ENCODE assay signal across 11 cellular contexts in the genomic region with DNA sequence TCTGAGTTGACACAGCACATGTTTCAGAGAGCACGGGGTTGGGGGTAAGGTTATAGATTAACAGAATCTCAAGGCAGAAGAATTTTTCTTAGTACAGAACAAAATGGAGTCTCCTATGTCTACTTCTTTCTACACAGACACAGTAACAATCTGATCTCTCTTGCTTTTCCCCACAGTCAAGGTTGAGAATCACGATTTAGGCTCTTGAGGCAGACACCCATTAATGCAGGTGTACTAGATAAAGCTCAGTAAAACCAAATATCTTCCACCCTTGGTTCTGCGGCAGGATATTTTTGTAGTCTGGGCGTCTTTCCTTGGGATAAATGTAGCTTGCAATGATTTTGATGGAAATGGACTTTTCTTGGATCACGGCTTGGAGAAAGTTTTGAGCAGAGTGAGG. TPM values are rescaled to one million over a fixed set of nuclear protein-coding genes. Genes with fewer than 3 reads are reported as not detected.
DNase-seq lines count a peak whose midpoint lies in the region; ATAC-seq and TF ChIP-seq lines count a peak whose summit lies in the region.
"Not testable (repeated sequence)": the region's sequence is repeated elsewhere in the genome, so short reads cannot be mapped to it uniquely, and the experiment has no call there.
"Had no signal": no experiment of that assay in that cellular context is flagged by ENCODE, and none has a peak within 500 bp of the region (broad histone marks: within the 10 kb centered on the region; RNA-seq: fewer than 3 reads in every experiment).

No MANE protein-coding gene starts in this region.

- CTCF ChIA-PET in CD4-positive, alpha-beta T cell (lab: Charles Lee), result not testable (repeated sequence)

- not testable (repeated sequence) for H2BK12ac ChIP-seq in H9 (ENCODE audit: insufficient read length, low read depth, low read length); neuronal stem cell (ENCODE audit: low read length)

- not testable (repeated sequence) for H2BK20ac ChIP-seq in H9 (ENCODE audit: low read depth, low read length, poor library complexity, severe bottlenecking)

- not testable (repeated sequence) for H3K9ac ChIP-seq in H9 (ENCODE audit: extremely low read depth, insufficient read length, low read length); neuronal stem cell (ENCODE audit: low read depth, low read length, poor library complexity)

- no CpG with 5 or more reads among the region's 5 CpGs for WGBS in H9 (ENCODE audit: extremely low coverage, insufficient read length, low lambda C conversion rate)
- WGBS in neuronal stem cell (ENCODE audit: extremely low coverage in 2 of 2, insufficient read length in 2 of 2, insufficient replicate concordance in 1 of 2), 2 donors, result no CpG with 5 or more reads among the region's 5 CpGs

- H2BK5ac ChIP-seq in H9 (ENCODE audit: insufficient read length, low read length); neuronal stem cell (ENCODE audit: low read length): not testable (repeated sequence)

- H3K27ac Mint-ChIP-seq in CD4-positive, alpha-beta T cell, result not testable (repeated sequence)
- peak overlapping the region in 2 of 3 experiments; percentile 54 to 85; a peak in 3 of 7 replicates for H3K27ac Mint-ChIP-seq in H9

- H2AK5ac ChIP-seq in H9 (ENCODE audit: insufficient read length, low read length); neuronal stem cell (ENCODE audit: low read depth, low read length): not testable (repeated sequence)

- intact Hi-C loops in CD4-positive, alpha-beta T cell (cut with DNase I, micrococcal nuclease), result loop anchor here (5.0 to 10.0 kb wide), 3 partner anchors 37 to 361 kb away; partner anchors contain the start of genes ARRB2 (in 1 of the 2) and ZNF232 (in 1 of the 2)

- H3K27ac ChIP-seq in CD4-positive, alpha-beta T cell (ENCODE audit: low read depth, low read length); H9 (ENCODE audit: insufficient read length, low read depth, low read length); neuronal stem cell (replicated peaks; ENCODE audit: low read length): not testable (repeated sequence)
- H3K27ac ChIP-seq in WERI-Rb-1 (peak overlapping the region; percentile 65), epithelial cell of prostate (peak overlapping the region; percentile 20)

- H3T11ph ChIP-seq in H9 (ENCODE audit: low read length), result not testable (repeated sequence)

- not testable (repeated sequence) for H3K27me3 ChIP-seq in CD4-positive, alpha-beta T cell (ENCODE audit: control insufficient read depth, insufficient read depth, low read length); H9 (ENCODE audit: insufficient read depth, low read length); WERI-Rb-1 (ENCODE audit: insufficient read depth, low read depth, severe bottlenecking)
- peaks cover 0 to 11% (median 0%) of the 10 kb centered on the region in 3 experiments for H3K27me3 ChIP-seq in neuronal stem cell (ENCODE audit: control insufficient read depth in 3 of 3, insufficient read depth in 3 of 3, low read depth in 1 of 3, low read length in 3 of 3)

- not testable (repeated sequence) for TF ChIP-seq CTCF in CD4-positive, alpha-beta T cell (IDR thresholded peaks at IDR 0.05); H9 (conservative IDR thresholded peaks at IDR 0.05); WERI-Rb-1 (IDR thresholded peaks at IDR 0.05; ENCODE audit: low read depth, low read length)

- H4K5ac ChIP-seq in H9 (ENCODE audit: insufficient read length, low read depth, low read length), result not testable (repeated sequence)

- H3K4me1 Mint-ChIP-seq in CD4-positive, alpha-beta T cell (ENCODE audit: low read depth), result peaks cover 24% of the 10 kb centered on the region
- H3K4me1 Mint-ChIP-seq in H9, result peaks cover 17 to 18% of the 10 kb centered on the region in 2 experiments

- not testable (repeated sequence) for H3K79me2 ChIP-seq in H9 (ENCODE audit: insufficient read depth, low read length)

- not testable (repeated sequence) for H2AFZ ChIP-seq in H9 (ENCODE audit: low read length)
- peak overlapping the region; percentile 45 for H2AFZ ChIP-seq in neuronal stem cell (ENCODE audit: low read length)

- H3K23ac ChIP-seq in H9 (ENCODE audit: insufficient read length, low read depth, low read length); neuronal stem cell (ENCODE audit: low read depth, low read length, poor library complexity): not testable (repeated sequence)

- not testable (repeated sequence) for H3K79me1 ChIP-seq in H9 (ENCODE audit: insufficient read depth, low read depth, low read length, poor library complexity, severe bottlenecking); neuronal stem cell (ENCODE audit: low read depth, low read length)

- H3K9me3 ChIP-seq in CD4-positive, alpha-beta T cell (ENCODE audit: control insufficient read depth, low read length); H9 (ENCODE audit: control insufficient read depth, low read depth, low read length); WERI-Rb-1 (ENCODE audit: severe bottlenecking): not testable (repeated sequence)
- peaks cover 4 to 15% of the 10 kb centered on the region in 2 donors for H3K9me3 ChIP-seq in neuronal stem cell (replicated peaks in 1 of 2; ENCODE audit: control insufficient read depth in 2 of 2, insufficient read depth in 1 of 2, low read depth in 1 of 2, low read length in 2 of 2)

- H3K36me3 ChIP-seq in WERI-Rb-1; neuronal stem cell (replicated peaks in 1 of 2; ENCODE audit: control insufficient read depth in 2 of 2, insufficient read depth in 2 of 2, low read length in 2 of 2): not testable (repeated sequence)

- not testable (repeated sequence) for H3K23me2 ChIP-seq in H9 (ENCODE audit: insufficient read length, low read depth, low read length, poor library complexity, severe bottlenecking)

- not testable (repeated sequence) for H3K18ac ChIP-seq in H9 (ENCODE audit: insufficient read length, low read depth, low read length); neuronal stem cell (ENCODE audit: low read length)

- H3K9me3 Mint-ChIP-seq in CD4-positive, alpha-beta T cell; H9: not testable (repeated sequence)

- peak overlapping the region; percentile 62 for H3K4me3 Mint-ChIP-seq in CD4-positive, alpha-beta T cell
- H3K4me3 Mint-ChIP-seq in H9, result not testable (repeated sequence)

- H3K4ac ChIP-seq in H9 (ENCODE audit: low read depth, low read length); neuronal stem cell (ENCODE audit: low read length): not testable (repeated sequence)

- DNase-seq in CD4-positive, alpha-beta T cell; H9; WERI-Rb-1; epithelial cell of prostate (ENCODE audit: low read depth, low spot score); neuronal stem cell (ENCODE audit: low spot score): not testable (repeated sequence)

- not testable (repeated sequence) for H4K8ac ChIP-seq in H9 (replicated peaks; ENCODE audit: insufficient read length, low read depth, low read length); neuronal stem cell (ENCODE audit: low read depth, low read length)

- H3K4me3 ChIP-seq in WERI-Rb-1 (ENCODE audit: low read depth, low read length); neuronal stem cell (ENCODE audit: low read length in 2 of 2): not testable (repeated sequence)

- H4K20me1 ChIP-seq in H9 (ENCODE audit: control insufficient read depth, insufficient read depth, insufficient read length), result not testable (repeated sequence)

- H2BK120ac ChIP-seq in H9 (ENCODE audit: low read depth, low read length, poor library complexity, severe bottlenecking), result peak overlapping the region; percentile 81
- not testable (repeated sequence) for H2BK120ac ChIP-seq in neuronal stem cell (ENCODE audit: low read depth, low read length)

- not testable (repeated sequence) for H2BK15ac ChIP-seq in H9 (ENCODE audit: low read depth, low read length); neuronal stem cell (ENCODE audit: low read length)

- not testable (repeated sequence) for H3K4me2 ChIP-seq in H9 (ENCODE audit: insufficient read depth, insufficient read length, low read length); neuronal stem cell (ENCODE audit: insufficient read depth, low read length, poor library complexity, severe bottlenecking)

- ATAC-seq in CD4-positive, alpha-beta T cell (ENCODE audit: poor library complexity), result not testable (repeated sequence)

- H3K14ac ChIP-seq in H9 (ENCODE audit: insufficient read depth, low read length); neuronal stem cell (ENCODE audit: low read length): not testable (repeated sequence)

- H3K36me3 Mint-ChIP-seq in CD4-positive, alpha-beta T cell (ENCODE audit: low read depth), result peaks cover 13% of the 10 kb centered on the region
- not testable (repeated sequence) for H3K36me3 Mint-ChIP-seq in H9 (ENCODE audit: insufficient read depth in 1 of 3, low read depth in 3 of 3)

- POLR2A ChIA-PET in CD4-positive, alpha-beta T cell (lab: Charles Lee), result interaction anchor here (0.7 kb wide), 1 partner anchor 177 kb away, joined by 3 read pairs; the partner anchor contains the start of gene C17orf107

- not testable (repeated sequence) for H3K4me1 ChIP-seq in H9 (ENCODE audit: insufficient read depth, low read length); neuronal stem cell (ENCODE audit: control insufficient read depth in 2 of 2, insufficient read depth in 1 of 2, low read depth in 1 of 2, low read length in 2 of 2)

- H3K27me3 Mint-ChIP-seq in CD4-positive, alpha-beta T cell, result not testable (repeated sequence)
- H3K27me3 Mint-ChIP-seq in H9 (ENCODE audit: low read depth), result peaks cover 16% of the 10 kb centered on the region

- not testable (repeated sequence) for H3K56ac ChIP-seq in H9 (ENCODE audit: insufficient read length, low read depth, low read length)

- H4K91ac ChIP-seq in H9 (ENCODE audit: insufficient read length, low read depth, low read length); neuronal stem cell (ENCODE audit: low read depth, low read length, poor library complexity): not testable (repeated sequence)

RNA-seq across cellular contexts. Expression of gene ZFP3, which starts 2.8 kb away (rescaled TPM):
- total RNA-seq in CD4-positive, alpha-beta T cell, result 1 to 10 TPM; 2.4 TPM
- total RNA-seq in H9 (2021), result 0.11 and 0.18 TPM in 2 replicates
- 0.32 TPM for polyA plus RNA-seq in neuronal stem cell (2013, experiment 1 of 2)
- polyA plus RNA-seq in neuronal stem cell (2013, experiment 2 of 2), result 0.25 TPM
- total RNA-seq: Calu3, Daoy had no signal
- polyA plus RNA-seq: K562 had no signal

RNA-seq across cellular contexts. Expression of gene ZNF232, which starts 36.2 kb away (rescaled TPM):
- total RNA-seq in CD4-positive, alpha-beta T cell, result 1 to 10 TPM; 2.1 to 3.6 TPM
- total RNA-seq in H9 (2021), result 44.7 and 46.4 TPM in 2 replicates
- polyA plus RNA-seq in neuronal stem cell (2013, experiment 1 of 2), result 25.0 TPM
- polyA plus RNA-seq in neuronal stem cell (2013, experiment 2 of 2), result 24.4 TPM

RNA-seq across cellular contexts. Expression of gene SLC52A1, which starts 40.2 kb away (rescaled TPM):
- under 1 TPM in 1 of 2 experiments, not detected in 1; 0.17 TPM for total RNA-seq in CD4-positive, alpha-beta T cell
- total RNA-seq in H9 (2021), result 0.15 and 0.17 TPM in 2 replicates
- polyA plus RNA-seq in neuronal stem cell (2013, experiment 1 of 2), result 0.06 TPM
- 0.10 TPM for polyA plus RNA-seq in neuronal stem cell (2013, experiment 2 of 2)
- total RNA-seq: A673, Calu3, Daoy, HT-29, K562 had no signal
- polyA plus RNA-seq: GM23248 had no signal

RNA-seq across cellular contexts. Expression of gene USP6, which starts 40.4 kb away (rescaled TPM):
- total RNA-seq in CD4-positive, alpha-beta T cell, result under 1 TPM; 0.05 to 0.08 TPM
- 0.17 and 0.18 TPM in 2 replicates for total RNA-seq in H9 (2021)
- 0.03 TPM for polyA plus RNA-seq in neuronal stem cell (2013, experiment 1 of 2)
- 0.04 TPM for polyA plus RNA-seq in neuronal stem cell (2013, experiment 2 of 2)
- total RNA-seq: Calu3, Daoy, GM23248, HT-29 had no signal
